ENCODE assay signal across 1 cellular context in the genomic region with DNA sequence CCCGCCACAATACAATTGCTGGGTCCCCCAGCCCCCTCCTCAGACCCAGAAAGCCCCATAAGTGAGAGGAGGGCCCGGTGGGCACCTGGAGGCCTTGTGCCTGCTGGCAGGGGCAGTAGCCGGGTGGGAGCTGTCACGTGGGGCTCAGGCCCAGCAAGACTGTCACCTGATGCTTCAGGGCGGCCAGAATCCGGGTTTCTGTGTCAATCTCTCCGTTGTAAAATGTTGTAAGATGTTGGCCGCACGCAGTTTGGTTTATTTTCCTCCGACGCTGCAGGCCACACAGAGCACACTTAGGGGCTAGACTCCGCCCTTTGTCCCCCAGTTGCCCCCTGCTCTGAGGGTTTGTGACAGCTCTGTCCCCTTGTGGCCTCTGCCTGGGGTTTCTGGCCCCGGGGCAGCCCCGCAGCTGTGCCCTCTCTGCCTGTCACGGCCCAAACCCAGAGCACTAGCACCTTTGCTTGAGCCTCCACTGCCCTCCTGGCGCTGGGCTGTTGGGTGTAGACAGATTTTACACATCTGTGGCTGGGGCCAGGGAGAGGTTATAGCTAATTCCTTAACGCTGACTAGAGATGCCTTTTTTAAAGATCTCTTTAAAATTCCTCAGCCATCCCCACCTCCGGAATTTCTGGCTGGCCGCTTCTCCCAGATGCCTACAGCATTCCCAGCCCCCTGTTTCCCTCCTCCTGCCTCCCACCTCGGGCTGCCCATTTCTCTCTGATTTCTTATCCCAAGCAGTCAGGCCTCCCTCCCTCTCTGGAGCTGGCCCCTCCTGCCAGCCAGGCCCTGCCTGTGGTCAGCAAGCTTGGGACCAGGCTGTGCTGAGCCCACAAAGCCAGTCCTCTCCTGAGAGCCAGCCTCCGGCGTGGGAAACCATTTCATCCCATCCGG.
TF ChIP-seq lines count a peak whose summit lies in the region.

No MANE protein-coding gene starts in this region.

TF ChIP-seq in SK-N-SH treated with all-trans-retinoic acid at 6 μM for 48 hours, 23 proteins besides CTCF, POLR2A, EP300 and RAD21 (continued from another document):
- TF ChIP-seq, protein P1, sequence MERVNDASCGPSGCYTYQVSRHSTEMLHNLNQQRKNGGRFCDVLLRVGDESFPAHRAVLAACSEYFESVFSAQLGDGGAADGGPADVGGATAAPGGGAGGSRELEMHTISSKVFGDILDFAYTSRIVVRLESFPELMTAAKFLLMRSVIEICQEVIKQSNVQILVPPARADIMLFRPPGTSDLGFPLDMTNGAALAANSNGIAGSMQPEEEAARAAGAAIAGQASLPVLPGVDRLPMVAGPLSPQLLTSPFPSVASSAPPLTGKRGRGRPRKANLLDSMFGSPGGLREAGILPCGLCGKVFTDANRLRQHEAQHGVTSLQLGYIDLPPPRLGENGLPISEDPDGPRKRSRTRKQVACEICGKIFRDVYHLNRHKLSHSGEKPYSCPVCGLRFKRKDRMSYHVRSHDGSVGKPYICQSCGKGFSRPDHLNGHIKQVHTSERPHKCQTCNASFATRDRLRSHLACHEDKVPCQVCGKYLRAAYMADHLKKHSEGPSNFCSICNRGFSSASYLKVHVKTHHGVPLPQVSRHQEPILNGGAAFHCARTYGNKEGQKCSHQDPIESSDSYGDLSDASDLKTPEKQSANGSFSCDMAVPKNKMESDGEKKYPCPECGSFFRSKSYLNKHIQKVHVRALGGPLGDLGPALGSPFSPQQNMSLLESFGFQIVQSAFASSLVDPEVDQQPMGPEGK (CRISPR knock-in tag; IDR thresholded peaks at IDR 0.05; ENCODE audit: borderline replicate concordance): no peak
- TF ChIP-seq ESRRG (CRISPR knock-in tag; IDR thresholded peaks at IDR 0.05): no peak
- TF ChIP-seq CSDC2 (CRISPR knock-in tag; IDR thresholded peaks at IDR 0.05): no peak
- TF ChIP-seq RARB (CRISPR knock-in tag; IDR thresholded peaks at IDR 0.05): no peak
- TF ChIP-seq ZFP3 (CRISPR knock-in tag; IDR thresholded peaks at IDR 0.05): no peak
- TF ChIP-seq OSR1 (CRISPR knock-in tag; IDR thresholded peaks at IDR 0.05): no peak
- TF ChIP-seq ZNF565 (CRISPR knock-in tag; conservative IDR thresholded peaks at IDR 0.05; ENCODE audit: low read depth): no peak
- TF ChIP-seq SNAI2 (CRISPR knock-in tag; IDR thresholded peaks at IDR 0.05): no peak
